In the genomic region with DNA sequence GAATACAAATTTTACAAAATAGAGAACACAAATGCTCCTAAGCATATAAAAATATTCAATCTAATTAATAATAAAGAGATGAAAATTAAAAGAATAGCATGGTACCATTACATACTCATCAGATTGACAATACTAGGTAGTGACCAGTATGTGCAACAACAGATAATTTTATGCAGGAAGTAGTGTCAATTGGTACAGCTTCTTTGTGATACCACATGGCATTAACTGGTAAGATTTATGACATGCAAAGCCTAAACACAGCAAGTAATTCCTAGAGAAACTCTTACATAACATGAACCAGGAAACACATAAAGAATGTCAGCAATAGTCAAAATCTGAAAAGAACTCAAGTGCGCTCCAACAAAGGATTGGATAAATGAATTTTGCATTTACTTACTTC, we compare ENCODE assay signal across 28 cellular contexts. TPM values are rescaled to one million over a fixed set of nuclear protein-coding genes. Genes with fewer than 3 reads are reported as not detected.
"Had no signal": no experiment of that assay in that cellular context is flagged by ENCODE, and none has a peak within 500 bp of the region (broad histone marks: within the 10 kb centered on the region; RNA-seq: fewer than 3 reads in every experiment).

No MANE protein-coding gene starts in this region.

- H3K27me3 ChIP-seq: ascending aorta, breast epithelium, cardiac muscle cell, colonic mucosa had no signal

- H3K4me3 ChIP-seq: ascending aorta, breast epithelium, cardiac muscle cell, colonic mucosa had no signal

- FAIRE-seq: endometrium, endothelial cell of umbilical vein had no signal

- ATAC-seq: activated CD4-positive, alpha-beta T cell treated with anti-CD3 and anti-CD28 coated beads for 36 hours; activated naive CD4-positive, alpha-beta T cell treated with anti-CD3 and anti-CD28 coated beads, Interleukin-2, amount 50 U/mL, for 72 hours; activated T-cell treated with anti-CD3 and anti-CD28 coated beads, Interleukin-2, amount 50 U/mL, for 72 hours had no signal

- H3K27ac ChIP-seq: ascending aorta, breast epithelium, cardiac muscle cell, colonic mucosa, epithelial cell of prostate had no signal

- H3K4me1 ChIP-seq: ascending aorta, breast epithelium, colonic mucosa had no signal

- H3K36me3 ChIP-seq: ascending aorta, breast epithelium, cardiac muscle cell, colonic mucosa had no signal

- H3K9me3 ChIP-seq: ascending aorta, breast epithelium, colonic mucosa had no signal

- DNase-seq: activated CD4-positive, alpha-beta memory T cell treated with anti-CD3 and anti-CD28 coated beads, Interleukin-2, amount 10 ng/mL, durations not matched to agents 7 days and 5 days; activated CD4-positive, alpha-beta T cell treated with anti-CD3 and anti-CD28 coated beads for 36 hours; activated CD4-positive, alpha-beta T cell treated with anti-CD3 and anti-CD28 coated beads, Interleukin-2, amount 10 ng/mL, durations not matched to agents 7 days and 5 days; activated CD4-positive, alpha-beta T cell treated with anti-CD3 and anti-CD28 coated beads, Interleukin-2, amount 50 U/mL, for 4 hours; activated CD4-positive, CD25-positive, alpha-beta regulatory T cell; activated CD4-positive, CD25-positive, alpha-beta regulatory T cell treated with anti-CD3 and anti-CD28 coated beads, Interleukin-2, amount 50 U/mL, for 72 hours; activated CD8-positive, alpha-beta memory T cell treated with anti-CD3 and anti-CD28 coated beads, Interleukin-2, amount 50 U/mL, for 48 hours; activated gamma-delta T cell; activated naive CD4-positive, alpha-beta T cell; activated naive CD4-positive, alpha-beta T cell treated with anti-CD3 and anti-CD28 coated beads, Interleukin-2, amount 10 ng/mL, durations not matched to agents 7 days and 5 days; activated naive CD8-positive, alpha-beta T cell treated with anti-CD3 and anti-CD28 coated beads, Interleukin-2, amount 10 ng/mL, durations not matched to agents 7 days and 5 days; activated T-cell treated with anti-CD3 and anti-CD28 coated beads for 4 hours; activated T-cell treated with anti-CD3 and anti-CD28 coated beads, Interleukin-2, amount 50 U/mL, for 24 hours; activated T-cell treated with anti-CD3 and anti-CD28 coated beads, Interleukin-2, amount 50 U/mL, for 72 hours; central memory CD4-positive, alpha-beta T cell; cerebellar nuclear complex; colonic mucosa; effector CD8-positive, alpha-beta T cell; foreskin fibroblast; head of caudate nucleus; hippocampal formation had no signal

RNA-seq across cellular contexts. Expression of gene CXCL2, which starts 26.3 kb away (rescaled TPM):
- total RNA-seq: activated CD4-positive, alpha-beta memory T cell treated with anti-CD3 and anti-CD28 coated beads, Interleukin-2, amount 10 ng/mL, durations not matched to agents 7 days and 5 days; activated CD4-positive, alpha-beta T cell treated with anti-CD3 and anti-CD28 coated beads for 36 hours; activated naive CD4-positive, alpha-beta T cell treated with anti-CD3 and anti-CD28 coated beads, Interleukin-2, amount 50 U/mL, for 72 hours; activated T-cell treated with anti-CD3 and anti-CD28 coated beads, Interleukin-2, amount 50 U/mL, for 72 hours; cardiac muscle cell had no signal
- polyA plus RNA-seq: cardiac muscle cell had no signal

RNA-seq across cellular contexts. Expression of gene CXCL3, which starts 34.2 kb away (rescaled TPM):
- total RNA-seq: activated CD4-positive, alpha-beta memory T cell treated with anti-CD3 and anti-CD28 coated beads, Interleukin-2, amount 10 ng/mL, durations not matched to agents 7 days and 5 days; activated CD4-positive, alpha-beta T cell treated with anti-CD3 and anti-CD28 coated beads for 36 hours; activated CD4-positive, alpha-beta T cell treated with anti-CD3 and anti-CD28 coated beads, Interleukin-2, amount 10 ng/mL, durations not matched to agents 7 days and 5 days; activated naive CD4-positive, alpha-beta T cell treated with anti-CD3 and anti-CD28 coated beads, Interleukin-2, amount 50 U/mL, for 72 hours; activated T-cell treated with anti-CD3 and anti-CD28 coated beads, Interleukin-2, amount 50 U/mL, for 72 hours; ascending aorta; cardiac muscle cell had no signal
